8 cellular contexts compared by ENCODE assay signal in the genomic region with DNA sequence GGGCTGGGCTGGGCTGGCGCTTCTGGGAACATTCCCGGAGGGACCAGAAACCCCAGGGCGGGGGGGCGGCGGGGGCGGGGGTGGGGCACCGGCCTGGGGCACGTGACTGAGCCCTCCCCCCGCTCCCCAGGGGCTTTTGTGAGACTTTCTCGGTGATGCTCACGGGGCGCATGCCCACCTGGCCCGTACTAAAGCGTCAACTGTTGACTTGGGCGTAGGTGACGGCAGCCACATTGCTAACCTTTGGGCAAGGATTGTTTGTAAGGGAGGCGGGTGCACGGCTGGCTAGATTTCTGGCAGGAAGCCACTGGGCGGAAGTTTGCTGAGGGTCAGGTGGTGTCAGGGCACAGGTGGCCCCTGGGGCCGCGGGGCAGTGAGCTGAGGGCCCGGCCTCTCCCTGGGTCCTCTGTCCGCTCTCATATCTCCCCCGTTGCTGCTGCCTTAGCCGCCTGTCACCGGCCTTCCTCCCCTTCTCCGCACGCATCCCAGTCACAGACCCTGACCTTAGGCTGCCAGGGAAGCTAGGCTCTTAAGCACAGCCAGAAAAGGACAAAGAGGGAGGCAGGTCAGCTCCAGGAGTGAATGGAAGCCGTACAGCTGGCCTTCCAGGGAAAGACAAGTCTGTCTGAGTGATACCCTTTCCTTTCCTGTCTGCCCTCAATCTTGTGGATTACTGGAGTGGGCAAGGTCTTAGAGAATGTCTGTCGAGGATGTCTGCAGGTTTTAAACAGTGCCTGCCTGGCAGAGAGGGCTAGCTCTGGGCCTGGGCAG. TPM values are rescaled to one million over a fixed set of nuclear protein-coding genes. Genes with fewer than 3 reads are reported as not detected.
A peak's percentile ranks its signal among the peaks of the same experiment; 100 is the strongest.
DNase-seq lines count a peak whose midpoint lies in the region; ATAC-seq and TF ChIP-seq lines count a peak whose summit lies in the region.

No MANE protein-coding gene starts in this region.

- H3K27ac Mint-ChIP-seq in activated CD4-positive, alpha-beta T cell treated with anti-CD3 and anti-CD28 coated beads, Interleukin-2, amount 10 ng/mL, durations not matched to agents 24 days and 14 days = peak overlapping the region; percentile 34
- H3K27ac Mint-ChIP-seq in neural crest cell (ENCODE audit: unreplicated experiment) = peak overlapping the region; percentile 71

- 0 out of 2 replicates have a peak overlapping the region, but pooled peaks have one; percentile 85 for H2AFZ ChIP-seq in SK-N-SH (ENCODE audit: low read depth)

- no peaks in the 10 kb centered on the region for H3K9me3 Mint-ChIP-seq in activated CD4-positive, alpha-beta T cell treated with anti-CD3 and anti-CD28 coated beads, Interleukin-2, amount 10 ng/mL, durations not matched to agents 24 days and 14 days
- H3K9me3 Mint-ChIP-seq in neural crest cell = no peaks in the 10 kb centered on the region

- CTCF ChIA-PET in SK-N-SH (lab: Yijun Ruan, JAX) = interaction anchor here (0.6 to 1.7 kb wide), 5 partner anchors 11 to 29 kb away, joined by 3 to 8 read pairs (median 4); a partner anchor contains a TSS

- intact Hi-C loops in activated CD4-positive, alpha-beta T cell treated with anti-CD3 and anti-CD28 coated beads, Interleukin-2, amount 10 ng/mL, durations not matched to agents 24 days and 14 days (cut with micrococcal nuclease) = loop anchor here (2.0 kb wide), 1 partner anchor 90 kb away; no protein-coding TSS in a partner anchor

- H3K4me1 Mint-ChIP-seq in activated CD4-positive, alpha-beta T cell treated with anti-CD3 and anti-CD28 coated beads, Interleukin-2, amount 10 ng/mL, durations not matched to agents 24 days and 14 days = peaks cover 6% of the 10 kb centered on the region
- H3K4me1 Mint-ChIP-seq in neural crest cell = peaks cover 21% of the 10 kb centered on the region

- H3K27me3 ChIP-seq in SK-N-SH (ENCODE audit: insufficient read depth) (no peaks in the 10 kb centered on the region), MG63 (no peaks in the 10 kb centered on the region)

- no peaks in the 10 kb centered on the region for H3K79me2 ChIP-seq in SK-N-SH (ENCODE audit: insufficient read depth)

- H3K4me3 ChIP-seq in SK-N-SH (ENCODE audit: low read depth in 2 of 2, low read length in 1 of 2) = peak overlapping the region; percentile 78 to 85
- H3K4me3 ChIP-seq in MG63 = peak overlapping the region; percentile 81

- H3K27ac ChIP-seq in SK-N-SH (ENCODE audit: low read depth in 2 of 2, low read length in 1 of 2) = peak overlapping the region; percentile 86 to 99

- H3K36me3 ChIP-seq in SK-N-SH (replicated peaks in 1 of 2; ENCODE audit: control insufficient read depth in 1 of 2, insufficient read depth in 2 of 2, low read length in 1 of 2) (peaks cover 0 to 9% of the 10 kb centered on the region in 2 experiments), MG63 (no peaks in the 10 kb centered on the region)

- no peak for TF ChIP-seq RAD21 in SK-N-SH (IDR thresholded peaks at IDR 0.05; ENCODE audit: low read length)

- peaks cover 0 to 25% of the 10 kb centered on the region in 2 experiments; a peak in 1 of 4 replicates for H3K4me1 ChIP-seq in SK-N-SH (ENCODE audit: control insufficient read depth in 1 of 2, insufficient read depth in 2 of 2, low read depth in 1 of 2, low read length in 1 of 2)

- H3K36me3 Mint-ChIP-seq in activated CD4-positive, alpha-beta T cell treated with anti-CD3 and anti-CD28 coated beads, Interleukin-2, amount 10 ng/mL, durations not matched to agents 24 days and 14 days (ENCODE audit: low read depth) = peaks cover 1% of the 10 kb centered on the region
- no peaks in the 10 kb centered on the region for H3K36me3 Mint-ChIP-seq in neural crest cell (ENCODE audit: low read depth)

- no peak for TF ChIP-seq EP300 in SK-N-SH (IDR thresholded peaks at IDR 0.05; ENCODE audit: borderline replicate concordance in 1 of 2, low read depth in 1 of 2, low read length in 1 of 2)

- 51% methylated on average over 7 of the region's 30 CpGs for WGBS in SK-N-SH (ENCODE audit: low lambda C conversion rate)

- H3F3A ChIP-seq in SK-N-SH (replicated peaks; ENCODE audit: insufficient read depth) = peaks cover 4% of the 10 kb centered on the region

- peaks cover 16% of the 10 kb centered on the region for H3K27me3 Mint-ChIP-seq in activated CD4-positive, alpha-beta T cell treated with anti-CD3 and anti-CD28 coated beads, Interleukin-2, amount 10 ng/mL, durations not matched to agents 24 days and 14 days
- H3K27me3 Mint-ChIP-seq in neural crest cell (ENCODE audit: low read depth) = no peaks in the 10 kb centered on the region

- no peak for DNase-seq in SK-N-SH
- DNase-seq in MG63 = no peak
- peak; percentile 70 for DNase-seq in activated CD4-positive, alpha-beta T cell treated with anti-CD3 and anti-CD28 coated beads, Interleukin-2, amount 10 ng/mL, durations not matched to agents 24 days and 14 days
- DNase-seq in fibroblast of peridontal ligament (ENCODE audit: extremely low read depth) = peak; percentile 6
- no peak for DNase-seq in neural crest cell (ENCODE audit: low read depth, low spot score)
- DNase-seq in superior temporal gyrus (ENCODE audit: extremely low spot score) = no peak

- H3K9me2 ChIP-seq in SK-N-SH = no peaks in the 10 kb centered on the region

- peak overlapping the region; percentile 93 for H3K4me2 ChIP-seq in SK-N-SH

- peak overlapping the region; percentile 63 for H3K4me3 Mint-ChIP-seq in activated CD4-positive, alpha-beta T cell treated with anti-CD3 and anti-CD28 coated beads, Interleukin-2, amount 10 ng/mL, durations not matched to agents 24 days and 14 days
- peak overlapping the region; percentile 92 for H3K4me3 Mint-ChIP-seq in neural crest cell

- no peak for TF ChIP-seq CTCF in SK-N-SH (IDR thresholded peaks at IDR 0.05)
- no peak for TF ChIP-seq CTCF in neural crest cell (conservative IDR thresholded peaks at IDR 0.05)

- H3K9me3 ChIP-seq in SK-N-SH (no peaks in the 10 kb centered on the region), MG63 (no peaks in the 10 kb centered on the region)

- POLR2A ChIA-PET in SK-N-SH (lab: Yijun Ruan, JAX) = interaction anchor here (0.6 to 2.0 kb wide), 7 partner anchors 9 to 198 kb away, joined by 3 to 15 read pairs (median 4); a partner anchor contains a TSS

- ATAC-seq in SK-N-SH treated with all-trans-retinoic acid at 6 μM for 48 hours (no peak; the same call in 2 of the 3 replicates), GM21786 (IDR thresholded peaks at IDR 0.05; ENCODE audit: unreplicated experiment) (peak; percentile 25)

- peak overlapping the region; percentile 93 for H3K9ac ChIP-seq in SK-N-SH

- H4K20me1 ChIP-seq in SK-N-SH (ENCODE audit: insufficient read depth) = no peaks in the 10 kb centered on the region

TF ChIP-seq in SK-N-SH, 30 proteins besides CTCF, POLR2A, EP300 and RAD21 (continues in another document):
- TF ChIP-seq, protein P1, sequence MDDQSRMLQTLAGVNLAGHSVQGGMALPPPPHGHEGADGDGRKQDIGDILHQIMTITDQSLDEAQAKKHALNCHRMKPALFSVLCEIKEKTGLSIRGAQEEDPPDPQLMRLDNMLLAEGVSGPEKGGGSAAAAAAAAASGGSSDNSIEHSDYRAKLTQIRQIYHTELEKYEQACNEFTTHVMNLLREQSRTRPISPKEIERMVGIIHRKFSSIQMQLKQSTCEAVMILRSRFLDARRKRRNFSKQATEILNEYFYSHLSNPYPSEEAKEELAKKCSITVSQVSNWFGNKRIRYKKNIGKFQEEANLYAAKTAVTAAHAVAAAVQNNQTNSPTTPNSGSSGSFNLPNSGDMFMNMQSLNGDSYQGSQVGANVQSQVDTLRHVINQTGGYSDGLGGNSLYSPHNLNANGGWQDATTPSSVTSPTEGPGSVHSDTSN (IDR thresholded peaks at IDR 0.05) = no peak

RNA-seq across cellular contexts. Expression of a gene that starts 0.8 kb away (rescaled TPM):
- polyA plus RNA-seq in SK-N-SH (2012; rRNA removed) = 15.2 and 16.8 TPM in 2 replicates
- 5.8 and 10.5 TPM in 2 replicates for polyA plus RNA-seq in SK-N-SH (2012; cell fraction: cytosol; rRNA removed)
- 44.0 and 46.4 TPM in 2 replicates for polyA plus RNA-seq in SK-N-SH (2012; cell fraction: nucleus; rRNA removed)
- 3.9 and 5.6 TPM in 2 replicates for total RNA-seq in MG63 (2014; rRNA removed; shearing (Covaris generic); ENCODE audit: low replicate concordance)
- total RNA-seq in activated CD4-positive, alpha-beta T cell treated with anti-CD3 and anti-CD28 coated beads, Interleukin-2, amount 10 ng/mL, durations not matched to agents 24 days and 14 days = 0.40 and 0.70 TPM in 2 replicates
- 42.6 and 45.8 TPM in 2 replicates for total RNA-seq in neural crest cell

RNA-seq across cellular contexts. Expression of a gene that starts 18.3 kb away (rescaled TPM):
- polyA plus RNA-seq in SK-N-SH (2012; rRNA removed) = 5.2 and 7.7 TPM in 2 replicates
- 2.2 and 4.1 TPM in 2 replicates for polyA plus RNA-seq in SK-N-SH (2012; cell fraction: cytosol; rRNA removed)
- 11.1 and 14.3 TPM in 2 replicates for polyA plus RNA-seq in SK-N-SH (2012; cell fraction: nucleus; rRNA removed)
- total RNA-seq in MG63 (2014; rRNA removed; shearing (Covaris generic); ENCODE audit: low replicate concordance) = 3.5 and 7.6 TPM in 2 replicates
- total RNA-seq in activated CD4-positive, alpha-beta T cell treated with anti-CD3 and anti-CD28 coated beads, Interleukin-2, amount 10 ng/mL, durations not matched to agents 24 days and 14 days = 3.2 and 4.0 TPM in 2 replicates
- 29.0 and 30.9 TPM in 2 replicates for total RNA-seq in neural crest cell

RNA-seq across cellular contexts. Expression of a gene that starts 38.4 kb away (rescaled TPM):
- polyA plus RNA-seq in SK-N-SH (2012; rRNA removed) = 10.6 and 12.3 TPM in 2 replicates
- polyA plus RNA-seq in SK-N-SH (2012; cell fraction: cytosol; rRNA removed) = 3.3 and 5.1 TPM in 2 replicates
- 69.2 and 70.7 TPM in 2 replicates for polyA plus RNA-seq in SK-N-SH (2012; cell fraction: nucleus; rRNA removed)
- 1.1 and 2.0 TPM in 2 replicates for total RNA-seq in MG63 (2014; rRNA removed; shearing (Covaris generic); ENCODE audit: low replicate concordance)
- 1.3 and 1.5 TPM in 2 replicates for total RNA-seq in activated CD4-positive, alpha-beta T cell treated with anti-CD3 and anti-CD28 coated beads, Interleukin-2, amount 10 ng/mL, durations not matched to agents 24 days and 14 days
- 5.8 and 6.0 TPM in 2 replicates for total RNA-seq in neural crest cell

RNA-seq across cellular contexts. Expression of a gene that starts 42.8 kb away (rescaled TPM):
- polyA plus RNA-seq in SK-N-SH (2012; rRNA removed) = 34.2 and 37.3 TPM in 2 replicates
- 31.7 and 34.1 TPM in 2 replicates for polyA plus RNA-seq in SK-N-SH (2012; cell fraction: cytosol; rRNA removed)
- 21.7 and 30.0 TPM in 2 replicates for polyA plus RNA-seq in SK-N-SH (2012; cell fraction: nucleus; rRNA removed)
- 32.8 and 36.0 TPM in 2 replicates for total RNA-seq in MG63 (2014; rRNA removed; shearing (Covaris generic); ENCODE audit: low replicate concordance)
- total RNA-seq in activated CD4-positive, alpha-beta T cell treated with anti-CD3 and anti-CD28 coated beads, Interleukin-2, amount 10 ng/mL, durations not matched to agents 24 days and 14 days = 39.9 and 42.3 TPM in 2 replicates
- total RNA-seq in neural crest cell = 34.0 and 35.4 TPM in 2 replicates

Comparison
In these comparisons a context has a peak if more than half of its experiments do, and no peak if none do; other contexts are left out.
1. DNase-seq: peak in activated CD4-positive, alpha-beta T cell treated with anti-CD3 and anti-CD28 coated beads, Interleukin-2, amount 10 ng/mL, durations not matched to agents 24 days and 14 days (single experiment) and fibroblast of peridontal ligament (single experiment); none in SK-N-SH (single experiment), MG63 (single experiment), neural crest cell (single experiment) and superior temporal gyrus (single experiment).